ENCODE assay signal across 2 cellular contexts in the genomic region with DNA sequence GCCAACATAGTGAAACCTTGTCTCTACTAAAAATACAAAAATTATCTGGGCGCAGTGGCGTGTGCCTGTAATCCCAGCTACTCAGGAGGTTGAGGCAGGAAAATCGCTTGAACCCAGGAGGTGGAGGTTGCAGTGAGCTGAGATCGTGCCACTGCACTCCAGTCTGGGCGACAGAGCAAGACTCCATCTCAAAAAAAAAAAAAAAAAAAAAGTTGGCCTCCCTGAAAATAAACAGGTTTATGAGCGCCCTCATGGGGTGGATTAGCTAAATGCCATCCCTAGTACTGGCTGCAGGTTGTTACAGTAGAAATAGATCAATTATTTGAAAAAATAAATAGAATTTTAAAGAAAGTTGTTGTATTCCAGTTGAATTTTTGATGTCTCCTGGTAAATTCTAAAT.
TF ChIP-seq lines count a peak whose summit lies in the region.

No MANE protein-coding gene starts in this region.

TF ChIP-seq in WTC11, 78 proteins besides CTCF, POLR2A, EP300 and RAD21:
- peak; percentile 85 for TF ChIP-seq ZNF121 (CRISPR knock-in tag; IDR thresholded peaks at IDR 0.05)
TF ChIP-seq in WTC11: peak in this region for 1; not testable (repeated sequence) for 77.

TF ChIP-seq in GM12878, 131 proteins besides CTCF, POLR2A, EP300 and RAD21:
- peak; percentile 88 for TF ChIP-seq ZNF384 (IDR thresholded peaks at IDR 0.05; ENCODE audit: borderline replicate concordance, low read depth, low read length)
